Comparison of ENCODE assay signal across 24 cellular contexts in genomic region chr6:99289701-99290100, GRCh38.
"Had no signal": no experiment of that assay in that cellular context is flagged by ENCODE, and none has a peak within 500 bp of the region (broad histone marks: within the 10 kb centered on the region; RNA-seq: fewer than 3 reads in every experiment).

No MANE protein-coding gene starts in this region.

- H3K4me1 ChIP-seq: suprapubic skin, testis, thyroid gland, tibial artery, tibial nerve, transverse colon, upper lobe of left lung, upper lobe of right lung, uterus, vagina had no signal

- H3K36me3 ChIP-seq: suprapubic skin, thoracic aorta, thyroid gland, tibial nerve, transverse colon, upper lobe of left lung, upper lobe of right lung, uterus, vagina had no signal

- H3K9me3 ChIP-seq: stomach, suprapubic skin, testis, thoracic aorta, thyroid gland, tibial artery, tibial nerve, transverse colon, upper lobe of left lung, upper lobe of right lung, uterus, vagina had no signal

- H3K27me3 ChIP-seq: stomach, suprapubic skin, testis, thyroid gland, tibial artery, tibial nerve, transverse colon, upper lobe of left lung, upper lobe of right lung, uterus, vagina had no signal

- DNase-seq: stimulated activated CD4-positive, alpha-beta T cell treated with anti-CD3 and anti-CD28 coated beads, Interleukin-2, amount 100 ng/mL, for 48 hours; stimulated activated CD4-positive, alpha-beta T cell treated with anti-CD3 and anti-CD28 coated beads, Interleukin-4, amount 100 ng/mL, for 1 hour; stimulated activated CD4-positive, alpha-beta T cell treated with anti-CD3 and anti-CD28 coated beads, Interleukin-4, amount 100 ng/mL, for 24 hours; stimulated activated CD4-positive, alpha-beta T cell treated with anti-CD3 and anti-CD28 coated beads, Interleukin-4, amount 100 ng/mL, for 4 hours; stimulated activated CD8-positive, alpha-beta memory T cell treated with anti-CD3 and anti-CD28 coated beads, Interleukin-4, amount 100 ng/mL, for 48 hours; stimulated activated naive B cell treated with anti-CD40 and anti-IgM and Interleukin-4, amounts not matched to agents 10 μg/mL and 1 μg/mL and 100 μg/mL, for 72 hours; stimulated activated naive CD4-positive, alpha-beta T cell; stimulated activated naive CD4-positive, alpha-beta T cell treated with Interleukin-2 at 50 U/mL for 16 hours; stimulated activated naive CD8-positive, alpha-beta T cell treated with anti-CD3 and anti-CD28 coated beads, Interleukin-15, amount 100 ng/mL, for 72 hours; stimulated activated naive CD8-positive, alpha-beta T cell treated with anti-CD3 and anti-CD28 coated beads, Interleukin-15, Interleukin-2, amounts not matched to agents 100 U/mL and 50 U/mL, for 24 hours; stomach; substantia nigra; testis; thyroid gland; tibial artery; transverse colon; trophoblast cell; upper lobe of left lung; upper lobe of right lung; uterus had no signal

- H3K4me3 ChIP-seq: stomach, suprapubic skin, testis, thoracic aorta, thyroid gland, tibial artery, tibial nerve, transverse colon, upper lobe of left lung, upper lobe of right lung, uterus, vagina had no signal

- H3K27ac ChIP-seq: stomach, suprapubic skin, testis, thoracic aorta, thyroid gland, tibial artery, tibial nerve, transverse colon, upper lobe of left lung, upper lobe of right lung, uterus, vagina had no signal
